ENCODE assay signal across 19 cellular contexts in the genomic region with DNA sequence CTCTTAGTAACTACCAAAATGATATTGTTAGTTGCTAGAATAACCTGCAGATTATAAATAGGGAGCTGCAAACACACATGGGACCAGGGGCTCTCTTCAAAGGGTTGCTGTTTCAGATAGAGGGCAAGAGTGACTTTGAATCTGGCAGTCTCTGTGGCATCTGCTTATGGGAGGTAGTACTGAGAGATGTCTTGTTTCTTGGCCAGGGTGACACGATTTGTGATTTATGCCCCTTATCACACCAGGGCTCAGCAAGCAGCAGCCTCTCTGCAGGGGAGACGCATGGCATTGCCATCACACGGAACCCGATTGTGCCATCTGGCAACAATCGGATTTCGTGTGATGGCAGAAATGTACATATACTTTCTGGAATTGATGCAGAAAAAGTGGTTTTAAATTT.
"Had no signal": no experiment of that assay in that cellular context is flagged by ENCODE, and none has a peak within 500 bp of the region (broad histone marks: within the 10 kb centered on the region; RNA-seq: fewer than 3 reads in every experiment).

No MANE protein-coding gene starts in this region.

- H3K9me3 ChIP-seq: colonic mucosa, esophagus muscularis mucosa, gastrocnemius medialis, stomach, suprapubic skin, tibial nerve had no signal

- DNase-seq: activated CD4-positive, alpha-beta T cell treated with anti-CD3 and anti-CD28 coated beads, Interleukin-2, amount 50 U/mL, for 48 hours; activated CD8-positive, alpha-beta memory T cell treated with anti-CD3 and anti-CD28 coated beads, Interleukin-2, amount 50 U/mL, for 48 hours; activated naive CD4-positive, alpha-beta T cell treated with Interleukin-2 at 50 U/mL for 16 hours; activated naive CD8-positive, alpha-beta T cell treated with anti-CD3 and anti-CD28 coated beads for 36 hours; activated T-cell treated with anti-CD3 and anti-CD28 coated beads, Interleukin-2, amount 50 U/mL, for 4 hours; colonic mucosa; gastrocnemius medialis; mesenchymal stem cell; occipital lobe; small intestine; stimulated activated CD4-positive, alpha-beta T cell treated with anti-CD3 and anti-CD28 coated beads, Interleukin-2, amount 100 ng/mL, for 24 hours; stomach; T1000 had no signal

- H3K4me3 ChIP-seq: colonic mucosa, esophagus muscularis mucosa, gastrocnemius medialis, stomach, suprapubic skin, tibial nerve had no signal

- H3K36me3 ChIP-seq: colonic mucosa, esophagus muscularis mucosa, gastrocnemius medialis, stomach, suprapubic skin, tibial nerve had no signal

- ATAC-seq: activated T-cell treated with anti-CD3 and anti-CD28 coated beads, Interleukin-2, amount 50 U/mL, for 4 hours; gastrocnemius medialis; sciatic nerve; stimulated activated memory B cell treated with anti-CD40 and anti-IgM and Interleukin-4, amounts not matched to agents 10 μg/mL and 1 μg/mL and 100 μg/mL, for 72 hours; WTC11 had no signal

- H3K4me1 ChIP-seq: colonic mucosa had no signal

- H3K27ac ChIP-seq: colonic mucosa, esophagus muscularis mucosa, gastrocnemius medialis, stomach, suprapubic skin, tibial nerve had no signal

- H3K27me3 ChIP-seq: colonic mucosa, esophagus muscularis mucosa, gastrocnemius medialis, stomach, suprapubic skin, tibial nerve had no signal
